ENCODE assay signal across 22 cellular contexts in genomic region chr4:100828986-100829685, GRCh38.
DNase-seq lines count a peak whose midpoint lies in the region; ATAC-seq and TF ChIP-seq lines count a peak whose summit lies in the region.
"Had no signal": no experiment of that assay in that cellular context is flagged by ENCODE, and none has a peak within 500 bp of the region (broad histone marks: within the 10 kb centered on the region; RNA-seq: fewer than 3 reads in every experiment).

No MANE protein-coding gene starts in this region.

- BruUV-seq in OCI-LY7 (replicated peaks; lab: Mats Ljungman, UMichigan), result no TSS peak

- no peaks in the 10 kb centered on the region for H3K9me2 ChIP-seq in OCI-LY7 (ENCODE audit: insufficient read depth, low read length)

- no peaks in the 10 kb centered on the region for H3K9me3 Mint-ChIP-seq in chondrocyte (ENCODE audit: low read depth)
- H3K9me3 Mint-ChIP-seq: CD4-positive, alpha-beta T cell; immature natural killer cell; nephron had no signal

- no peak overlapping the region for H3K4me2 ChIP-seq in OCI-LY7 (ENCODE audit: low read length)

- H3K27ac ChIP-seq in OCI-LY7 (ENCODE audit: low read depth, low read length, poor library complexity, severe bottlenecking), result no peak overlapping the region
- H3K27ac ChIP-seq: colonic mucosa, epithelial cell of prostate, psoas muscle had no signal

- intact Hi-C loops in OCI-LY7 (cut with micrococcal nuclease; ENCODE audit: unreplicated experiment), result no loop called here

- H3K36me3 Mint-ChIP-seq in chondrocyte (ENCODE audit: low read depth), result no peaks in the 10 kb centered on the region
- H3K36me3 Mint-ChIP-seq: immature natural killer cell, memory B cell had no signal

- DNase-seq in AG10803 (ENCODE audit: low read depth), result peak; percentile 36
- peak; percentile 24 for DNase-seq in LoVo (ENCODE audit: low spot score)
- DNase-seq in chondrocyte (ENCODE audit: low spot score), result no peak
- DNase-seq in middle frontal gyrus (ENCODE audit: extremely low spot score, low spot score), result peak; percentile 38
- DNase-seq in ACHN, result no peak
- no peak for DNase-seq in NCI-H2107 (lab: John Stamatoyannopoulos, UW)
- no peak for DNase-seq in OCI-LY7 (ENCODE audit: low spot score)
- DNase-seq: activated CD4-positive, alpha-beta T cell treated with anti-CD3 and anti-CD28 coated beads for 48 hours; activated gamma-delta T cell; amniotic stem cell; CD4-positive, alpha-beta T cell; colonic mucosa; glutamatergic neuron; immature natural killer cell; MV-4-11; NCI-H2029 treated with DMSO at 0.1 percent for 48 hours; NCI-H510A treated with DMSO at 0.1 percent for 48 hours; psoas muscle had no signal

- H3K27ac Mint-ChIP-seq in chondrocyte (ENCODE audit: unreplicated experiment), result peak overlapping the region; percentile 23
- H3K27ac Mint-ChIP-seq: CD4-positive, alpha-beta T cell; immature natural killer cell; memory B cell; nephron had no signal

- H3K4me3 ChIP-seq in AG10803 (ENCODE audit: low read length) (no peak overlapping the region), OCI-LY7 (ENCODE audit: low read depth, low read length, poor library complexity, severe bottlenecking) (no peak overlapping the region)
- H3K4me3 ChIP-seq: colonic mucosa, psoas muscle had no signal

- no peaks in the 10 kb centered on the region for H3K9me3 ChIP-seq in OCI-LY7 (ENCODE audit: low read length)
- H3K9me3 ChIP-seq: colonic mucosa, psoas muscle had no signal

- no peak overlapping the region for H2AFZ ChIP-seq in OCI-LY7 (ENCODE audit: low read length)

- no peak for ATAC-seq in GM21528 (IDR thresholded peaks at IDR 0.05; ENCODE audit: low FRiP score, unreplicated experiment)
- ATAC-seq: psoas muscle had no signal

- CTCF ChIA-PET in OCI-LY7 (lab: Charles Lee; ENCODE audit: unreplicated experiment), result no interaction called here

- no peaks in the 10 kb centered on the region for H4K20me1 ChIP-seq in OCI-LY7 (ENCODE audit: insufficient read depth, low read length)

- H3K4me1 ChIP-seq in OCI-LY7 (ENCODE audit: insufficient read depth, low read length, poor library complexity, severe bottlenecking), result no peaks in the 10 kb centered on the region
- H3K4me1 ChIP-seq: colonic mucosa, psoas muscle had no signal

- peaks cover 21% of the 10 kb centered on the region for H3K4me1 Mint-ChIP-seq in chondrocyte (ENCODE audit: low read depth)
- H3K4me1 Mint-ChIP-seq: immature natural killer cell, memory B cell had no signal

- POLR2A ChIA-PET in OCI-LY7 (lab: Charles Lee), result no interaction called here

- no peak for TF ChIP-seq CTCF in AG10803 (conservative IDR thresholded peaks at IDR 0.05; ENCODE audit: low read length)
- TF ChIP-seq CTCF in chondrocyte (IDR thresholded peaks at IDR 0.05), result no peak
- TF ChIP-seq CTCF in OCI-LY7 (conservative IDR thresholded peaks at IDR 0.05; ENCODE audit: low read length), result no peak

- in situ Hi-C loops in ACHN (cut with HindIII; ENCODE audit: low pct_ligation_motif_present, low pct_unique_long_range_greater_than_20kb, low sequenced_read_pairs), result no loop called here

- no peaks in the 10 kb centered on the region for H3K27me3 Mint-ChIP-seq in chondrocyte (ENCODE audit: low read depth)

- H3K4me3 Mint-ChIP-seq in chondrocyte (ENCODE audit: unreplicated experiment), result no peak overlapping the region
- H3K4me3 Mint-ChIP-seq: CD4-positive, alpha-beta T cell; immature natural killer cell; memory B cell; nephron had no signal

- H3K79me2 ChIP-seq in OCI-LY7 (ENCODE audit: insufficient read depth, low read depth, low read length), result no peaks in the 10 kb centered on the region

- no peaks in the 10 kb centered on the region for H3K36me3 ChIP-seq in OCI-LY7 (ENCODE audit: insufficient read depth, low read length)
- H3K36me3 ChIP-seq: colonic mucosa had no signal

Comparison
In these comparisons a context has a peak if more than half of its experiments do, and no peak if none do; other contexts are left out.
1. DNase-seq: peak in AG10803 (single experiment), LoVo (single experiment) and middle frontal gyrus (single experiment); none in chondrocyte (single experiment), ACHN (single experiment), NCI-H2107 (single experiment) and OCI-LY7 (single experiment).